Comparison of ENCODE assay signal across 1 cellular context in genomic region chr3:53256704-53257055, GRCh38.
TF ChIP-seq lines count a peak whose summit lies in the region.

No MANE protein-coding gene starts in this region.

TF ChIP-seq in IMR-90, 13 proteins besides CTCF, POLR2A, EP300 and RAD21 (continued from another document):
- TF ChIP-seq SMC3 (IDR thresholded peaks at IDR 0.05; ENCODE audit: low read depth, low read length): no peak
- TF ChIP-seq CHD1 (IDR thresholded peaks at IDR 0.05; ENCODE audit: low read depth, low read length): no peak
- no peak for TF ChIP-seq RFX5 (IDR thresholded peaks at IDR 0.05; ENCODE audit: low read depth, low read length)
